Comparison of ENCODE assay signal across 1 cellular context in the genomic region with DNA sequence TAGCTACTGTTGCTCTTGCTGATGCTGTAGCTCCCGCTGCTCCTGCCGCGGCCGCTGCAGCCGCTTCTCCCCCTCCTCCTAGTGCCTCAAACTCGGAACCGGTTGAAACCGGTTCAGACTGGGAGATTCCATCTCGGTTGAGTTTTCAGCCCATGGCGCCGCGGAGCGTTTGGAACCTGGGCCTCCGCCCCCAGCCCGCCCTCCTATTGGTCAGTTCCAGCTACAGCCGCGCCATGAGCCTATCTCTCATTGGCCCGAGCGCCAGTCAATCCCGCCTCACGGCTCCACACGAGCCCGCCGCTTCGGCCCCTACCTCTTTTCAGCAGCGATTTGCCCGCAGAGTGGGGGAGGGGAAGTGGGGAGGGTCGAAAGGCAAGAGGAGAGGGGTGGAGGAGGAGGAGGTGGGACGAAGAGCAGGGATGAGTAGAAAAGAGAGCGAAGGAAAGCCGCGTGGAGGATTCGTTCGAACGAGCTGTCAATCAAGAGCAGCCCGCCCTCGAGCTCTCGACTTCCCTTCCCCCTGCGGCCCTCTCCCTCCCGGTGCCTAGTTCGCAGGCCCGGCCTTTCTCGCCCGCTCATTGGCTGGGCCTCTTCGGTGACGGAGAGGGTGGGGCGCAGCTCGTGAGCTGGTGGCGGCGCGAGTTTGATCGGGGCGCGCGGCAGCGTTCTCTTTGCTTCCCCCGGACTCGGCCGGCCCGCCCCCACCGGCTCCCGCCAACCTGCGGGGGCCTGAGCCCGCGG.
TF ChIP-seq lines count a peak whose summit lies in the region.

XPO1 (minus strand) TSS at position 178 of the 741 bp plus-strand sequence. CDS start 4,459 bp downstream, outside the sequence.

TF ChIP-seq in liver, 16 proteins besides CTCF, POLR2A, EP300 and RAD21 (continued from another document):
- TF ChIP-seq YY1 (IDR thresholded peaks at IDR 0.05) = peak; percentile 95
- TF ChIP-seq FOXA2 (IDR thresholded peaks at IDR 0.05) = no peak
